ENCODE assay signal across 25 cellular contexts in the genomic region with DNA sequence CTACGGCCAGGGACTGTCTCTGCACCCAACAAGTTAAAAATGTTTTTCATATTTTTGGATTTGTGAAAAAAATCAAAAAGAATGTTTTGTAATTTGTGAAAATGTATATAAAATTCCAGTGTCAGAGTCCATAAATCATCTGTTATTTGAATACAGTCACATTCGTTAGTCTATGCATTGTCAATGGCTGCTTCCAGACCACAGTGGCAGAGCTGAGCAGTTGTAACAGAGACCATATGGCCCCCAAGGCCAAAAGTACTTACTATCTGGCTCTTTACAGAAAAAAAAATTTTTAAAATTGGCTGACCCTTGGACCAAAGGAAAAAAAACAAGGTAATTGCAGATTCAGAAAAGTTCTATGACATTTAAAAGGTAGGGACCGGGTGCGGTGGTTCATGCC.
"Had no signal": no experiment of that assay in that cellular context is flagged by ENCODE, and none has a peak within 500 bp of the region (broad histone marks: within the 10 kb centered on the region; RNA-seq: fewer than 3 reads in every experiment).

No MANE protein-coding gene starts in this region.

- H3K4me1 ChIP-seq: colonic mucosa, left ventricle myocardium inferior, parathyroid adenoma, psoas muscle had no signal

- ATAC-seq: esophagus mucosa; left cardiac atrium; naive thymus-derived CD4-positive, alpha-beta T cell; psoas muscle; sciatic nerve; upper lobe of right lung had no signal

- H3K27ac ChIP-seq: colonic mucosa, hepatocyte, left ventricle myocardium inferior, parathyroid adenoma, psoas muscle, suprapubic skin, thyroid gland, upper lobe of right lung had no signal

- H3K9me3 ChIP-seq: colonic mucosa, left ventricle myocardium inferior, psoas muscle, suprapubic skin, thyroid gland, upper lobe of right lung had no signal

- H3K4me3 ChIP-seq: colonic mucosa, dorsolateral prefrontal cortex, hepatocyte, left ventricle myocardium inferior, lung, psoas muscle, skin epidermis, suprapubic skin, thyroid gland, upper lobe of right lung had no signal

- H3K79me2 ChIP-seq: hepatocyte, parathyroid adenoma had no signal

- H3K36me3 ChIP-seq: colonic mucosa, left ventricle myocardium inferior, suprapubic skin, thyroid gland, upper lobe of right lung had no signal

- H3K27me3 ChIP-seq: colonic mucosa, dorsolateral prefrontal cortex, hepatocyte, suprapubic skin, thyroid gland, upper lobe of right lung had no signal

- H2AFZ ChIP-seq: hepatocyte, parathyroid adenoma had no signal

- H3K4me2 ChIP-seq: hepatocyte had no signal

- DNase-seq: caudate nucleus; colonic mucosa; dorsolateral prefrontal cortex; effector CD8-positive, alpha-beta T cell; foreskin fibroblast; head of caudate nucleus; kidney; left cardiac atrium; left ventricle myocardium inferior; mesenchymal stem cell; naive thymus-derived CD4-positive, alpha-beta T cell; nephron progenitor cell; psoas muscle; stimulated activated CD4-positive, alpha-beta T cell treated with anti-CD3 and anti-CD28 coated beads, Interleukin-2, amount 100 ng/mL, for 24 hours; stimulated activated CD4-positive, alpha-beta T cell treated with anti-CD3 and anti-CD28 coated beads, Interleukin-4, amount 100 ng/mL, for 4 hours; stimulated activated naive CD4-positive, alpha-beta T cell; thyroid gland; upper lobe of right lung had no signal
